Comparison of ENCODE assay signal across 15 cellular contexts in the genomic region with DNA sequence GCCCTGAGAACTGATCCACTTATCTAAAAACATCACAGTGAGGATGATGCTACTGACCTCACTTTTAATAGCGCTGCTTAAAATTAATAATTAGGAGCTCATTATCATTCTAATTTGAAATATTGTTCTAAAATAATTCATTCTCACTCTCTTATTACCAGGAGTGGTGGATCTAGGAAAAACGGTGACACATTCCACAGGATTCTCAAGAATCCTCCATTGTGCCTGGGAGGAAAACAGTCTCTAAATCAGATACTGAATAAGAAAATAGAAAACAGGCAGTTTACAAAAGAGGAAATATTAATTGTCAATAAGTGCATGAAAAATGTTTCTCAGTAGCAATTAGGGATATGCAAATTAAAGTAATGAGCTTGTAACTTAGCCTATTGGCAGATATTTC.
"Had no signal": no experiment of that assay in that cellular context is flagged by ENCODE, and none has a peak within 500 bp of the region (broad histone marks: within the 10 kb centered on the region; RNA-seq: fewer than 3 reads in every experiment).

No MANE protein-coding gene starts in this region.

- H3K36me3 ChIP-seq: colonic mucosa, esophagus squamous epithelium, heart right ventricle, right atrium auricular region, spleen had no signal

- H3K27me3 ChIP-seq: colonic mucosa, esophagus squamous epithelium, heart right ventricle, right atrium auricular region, spleen had no signal

- ATAC-seq: activated CD8-positive, alpha-beta T cell treated with anti-CD3 and anti-CD28 coated beads for 36 hours; heart right ventricle; left ventricle myocardium superior had no signal

- H3K27ac ChIP-seq: colonic mucosa, esophagus squamous epithelium, heart right ventricle, right atrium auricular region, spleen had no signal

- H3K4me1 ChIP-seq: esophagus squamous epithelium, spleen had no signal

- H3K4me3 ChIP-seq: colonic mucosa, esophagus squamous epithelium, heart right ventricle, right atrium auricular region, spleen had no signal

- H3K9me3 ChIP-seq: colonic mucosa, esophagus squamous epithelium, heart right ventricle, right atrium auricular region, spleen had no signal

- DNase-seq: activated CD4-positive, alpha-beta T cell treated with anti-CD3 and anti-CD28 coated beads for 1 hour; activated CD8-positive, alpha-beta memory T cell treated with anti-CD3 and anti-CD28 coated beads, Interleukin-2, amount 50 U/mL, for 48 hours; activated CD8-positive, alpha-beta T cell treated with anti-CD3 and anti-CD28 coated beads for 36 hours; activated naive CD8-positive, alpha-beta T cell treated with anti-CD3 and anti-CD28 coated beads, Interleukin-2, amount 10 ng/mL, durations not matched to agents 7 days and 5 days; aorta; caudate nucleus; colonic mucosa; esophagus squamous epithelium; heart right ventricle; left ventricle myocardium superior; posterior cingulate gyrus; spleen; stimulated activated CD4-positive, alpha-beta T cell treated with anti-CD3 and anti-CD28 coated beads, Interleukin-1b, Interleukin-23, amount 100 ng/mL, for 48 hours; stimulated activated naive CD4-positive, alpha-beta T cell had no signal
